Comparison of ENCODE assay signal across 8 cellular contexts in the genomic region with DNA sequence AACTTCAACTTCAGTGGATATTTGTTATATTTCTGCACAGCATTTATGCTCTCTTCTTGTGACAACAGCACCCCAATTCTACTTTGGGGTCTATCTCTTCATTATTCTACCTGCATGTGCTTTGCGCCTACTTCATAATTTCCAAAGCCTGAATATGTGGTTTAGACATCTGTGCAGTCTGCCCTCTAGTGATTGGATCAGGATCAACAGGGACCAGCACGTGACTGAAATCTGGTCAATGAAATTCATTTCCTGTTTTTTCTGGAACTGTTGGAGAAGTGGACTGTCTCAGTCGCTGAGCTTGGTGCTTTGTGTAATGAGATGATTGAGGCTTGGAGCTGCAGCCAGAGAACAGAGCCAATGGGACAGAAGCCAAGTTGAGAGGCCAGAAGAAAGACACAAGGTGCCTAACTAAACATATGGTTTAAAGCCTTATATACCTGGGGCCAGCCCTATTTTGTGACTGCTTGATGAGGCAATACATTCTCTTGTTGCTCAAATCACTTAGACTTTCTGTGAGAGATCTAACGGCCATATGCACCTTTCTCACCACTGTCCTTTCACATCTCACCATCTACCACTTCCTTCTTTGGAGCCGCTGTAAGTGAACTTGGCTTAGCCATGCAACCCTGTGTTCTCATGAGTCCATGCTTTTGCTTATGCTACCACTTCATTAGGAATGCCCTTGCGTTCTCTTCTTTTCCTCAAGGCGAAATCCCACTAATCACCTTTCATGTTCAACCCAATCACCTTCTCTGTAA.
DNase-seq lines count a peak whose midpoint lies in the region; ATAC-seq and TF ChIP-seq lines count a peak whose summit lies in the region.

No MANE protein-coding gene starts in this region.

- no peaks in the 10 kb centered on the region for H3K36me3 ChIP-seq in gastroesophageal sphincter
- no peaks in the 10 kb centered on the region for H3K36me3 ChIP-seq in gastrocnemius medialis

- H3K27ac ChIP-seq in gastroesophageal sphincter = no peak overlapping the region
- H3K27ac ChIP-seq in gastrocnemius medialis = no peak overlapping the region

- H3K4me1 ChIP-seq in gastroesophageal sphincter (no peaks in the 10 kb centered on the region), gastrocnemius medialis (no peaks in the 10 kb centered on the region)

- 71 to 76% methylated on average over 4 to 6 of the region's 7 CpGs for WGBS in gastroesophageal sphincter (ENCODE audit: low coverage in 1 of 2), 2 donors

- no peaks in the 10 kb centered on the region for H3K9me3 ChIP-seq in gastroesophageal sphincter
- H3K9me3 ChIP-seq in gastrocnemius medialis = no peaks in the 10 kb centered on the region

- TF ChIP-seq POLR2A in gastroesophageal sphincter (IDR thresholded peaks at IDR 0.05) (no peak), gastrocnemius medialis (IDR thresholded peaks at IDR 0.05) (no peak)

- ATAC-seq in GM21367 (IDR thresholded peaks at IDR 0.05; ENCODE audit: unreplicated experiment) (peak; percentile 78), gastroesophageal sphincter (no peak), gastrocnemius medialis (no peak)

- intact Hi-C loops in gastrocnemius medialis (cut with DNase I; ENCODE audit: low total_unique reads) = no loop called here

- TF ChIP-seq CTCF in epithelial cell of proximal tubule (conservative IDR thresholded peaks at IDR 0.05; ENCODE audit: low read depth, low read length) = peak; percentile 55
- peak in 1 of 4 experiments; percentile 12 for TF ChIP-seq CTCF in gastroesophageal sphincter (IDR thresholded peaks at IDR 0.05)
- no peak for TF ChIP-seq CTCF in gastrocnemius medialis (IDR thresholded peaks at IDR 0.05 in 4 of 5, conservative IDR thresholded peaks at IDR 0.05 in 1 of 5)

- peak; percentile 51 for DNase-seq in D341Med (ENCODE audit: low spot score)
- DNase-seq in NCI-H69 (lab: John Stamatoyannopoulos, UW) = peak; percentile 65
- DNase-seq in epithelial cell of proximal tubule (ENCODE audit: low read depth) = no peak
- no peak for DNase-seq in stimulated activated CD4-positive, alpha-beta T cell treated with anti-CD3 and anti-CD28 coated beads, Interleukin-4, amount 100 ng/mL, for 24 hours
- no peak for DNase-seq in T-helper 9 cell
- no peak for DNase-seq in gastrocnemius medialis

- TF ChIP-seq EP300 in gastroesophageal sphincter (IDR thresholded peaks at IDR 0.05) = no peak

- H3K27me3 ChIP-seq in gastroesophageal sphincter = peaks cover 4% of the 10 kb centered on the region
- no peaks in the 10 kb centered on the region for H3K27me3 ChIP-seq in gastrocnemius medialis

- in situ Hi-C loops in gastrocnemius medialis (cut with MboI; ENCODE audit: low sequenced_read_pairs in 4 of 4) = no loop called here

- H3K4me3 ChIP-seq in epithelial cell of proximal tubule (ENCODE audit: low read depth, low read length) = no peak overlapping the region
- no peak overlapping the region for H3K4me3 ChIP-seq in gastroesophageal sphincter
- H3K4me3 ChIP-seq in gastrocnemius medialis = no peak overlapping the region

Comparison
In these comparisons a context has a peak if more than half of its experiments do, and no peak if none do; other contexts are left out.
1. DNase-seq: peak in D341Med (single experiment) and NCI-H69 (single experiment); none in epithelial cell of proximal tubule (single experiment), stimulated activated CD4-positive, alpha-beta T cell treated with anti-CD3 and anti-CD28 coated beads, Interleukin-4, amount 100 ng/mL, for 24 hours (single experiment), T-helper 9 cell (single experiment) and gastrocnemius medialis (0 of 2).